In genomic region chr15:34023932-34024331, GRCh38 we compare ENCODE assay signal across 22 cellular contexts. TPM values are rescaled to one million over a fixed set of nuclear protein-coding genes. Genes with fewer than 3 reads are reported as not detected.
"Had no signal": no experiment of that assay in that cellular context is flagged by ENCODE, and none has a peak within 500 bp of the region (broad histone marks: within the 10 kb centered on the region; RNA-seq: fewer than 3 reads in every experiment).

No MANE protein-coding gene starts in this region.

- H3K9me3 ChIP-seq: breast epithelium, thyroid gland had no signal

- DNase-seq: activated B cell treated with CpG ODN at 0.5 μM for 24 hours; activated CD4-positive, alpha-beta T cell treated with anti-CD3 and anti-CD28 coated beads for 4 hours; activated CD8-positive, alpha-beta T cell treated with anti-CD3 and anti-CD28 coated beads for 36 hours; activated naive CD4-positive, alpha-beta T cell treated with anti-CD3 and anti-CD28 coated beads for 36 hours; activated T-cell treated with anti-CD3 and anti-CD28 coated beads, Interleukin-2, amount 50 U/mL, for 1 hour; aorta; cerebellar nuclear complex; cortex of kidney; effector CD4-positive, alpha-beta T cell; foreskin melanocyte; hypothalamus; kidney; left ventricle myocardium inferior; mammary epithelial cell; midbrain; sigmoid colon; stimulated activated naive CD4-positive, alpha-beta T cell; thyroid gland had no signal

- ATAC-seq: activated CD8-positive, alpha-beta T cell treated with anti-CD3 and anti-CD28 coated beads for 36 hours had no signal

- H3K27me3 ChIP-seq: breast epithelium, sigmoid colon, thyroid gland had no signal

- H3K9ac ChIP-seq: parathyroid adenoma had no signal

- H3K4me1 Mint-ChIP-seq: nephron had no signal

- H3K27ac Mint-ChIP-seq: activated B cell treated with CpG ODN at 0.5 μM for 24 hours; activated CD8-positive, alpha-beta T cell treated with anti-CD3 and anti-CD28 coated beads for 36 hours; activated naive CD4-positive, alpha-beta T cell treated with anti-CD3 and anti-CD28 coated beads for 36 hours; nephron had no signal

- H3K4me1 ChIP-seq: breast epithelium, left ventricle myocardium inferior, parathyroid adenoma, sigmoid colon had no signal

- H3K4me3 Mint-ChIP-seq: activated B cell treated with CpG ODN at 0.5 μM for 24 hours; activated CD8-positive, alpha-beta T cell treated with anti-CD3 and anti-CD28 coated beads for 36 hours; activated naive CD4-positive, alpha-beta T cell treated with anti-CD3 and anti-CD28 coated beads for 36 hours; nephron had no signal

- H3K27ac ChIP-seq: breast epithelium, left ventricle myocardium inferior, parathyroid adenoma, sigmoid colon, thyroid gland had no signal

- H3K79me2 ChIP-seq: parathyroid adenoma had no signal

- H3K27me3 Mint-ChIP-seq: activated B cell treated with CpG ODN at 0.5 μM for 24 hours; activated CD8-positive, alpha-beta T cell treated with anti-CD3 and anti-CD28 coated beads for 36 hours had no signal

- H2AFZ ChIP-seq: parathyroid adenoma had no signal

- H3K36me3 ChIP-seq: breast epithelium, left ventricle myocardium inferior, sigmoid colon, thyroid gland had no signal

- H3K4me3 ChIP-seq: breast epithelium, left ventricle myocardium inferior, sigmoid colon, thyroid gland had no signal

RNA-seq across cellular contexts. Expression of gene CHRM5, which starts 55.6 kb away (rescaled TPM):
- total RNA-seq: activated B cell treated with CpG ODN at 0.5 μM for 24 hours; activated CD8-positive, alpha-beta T cell treated with anti-CD3 and anti-CD28 coated beads for 36 hours; activated naive CD4-positive, alpha-beta T cell treated with anti-CD3 and anti-CD28 coated beads for 36 hours; aorta; breast epithelium; left ventricle myocardium inferior; sigmoid colon; thyroid gland had no signal
- polyA plus RNA-seq: aorta, esophagus had no signal
